Comparison of ENCODE assay signal across 11 cellular contexts in the genomic region with DNA sequence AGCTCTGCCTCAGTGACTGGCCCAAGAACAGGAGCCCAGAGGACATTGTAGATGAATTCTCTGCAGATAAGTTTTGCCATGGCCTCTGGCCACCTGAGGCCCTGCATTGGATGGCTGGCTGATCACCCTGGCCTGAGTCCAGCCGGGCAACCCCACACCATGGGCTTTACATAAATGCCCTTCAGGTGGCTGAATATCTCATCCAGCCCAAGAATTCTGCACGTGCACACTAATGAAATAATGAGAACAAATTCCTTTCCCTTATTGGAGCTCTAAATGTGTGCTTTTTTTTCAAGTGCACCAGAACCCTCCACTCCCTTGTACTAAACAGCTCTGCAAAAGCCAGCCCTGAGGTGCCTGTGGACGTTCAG.
DNase-seq lines count a peak whose midpoint lies in the region; ATAC-seq and TF ChIP-seq lines count a peak whose summit lies in the region.
"Had no signal": no experiment of that assay in that cellular context is flagged by ENCODE, and none has a peak within 500 bp of the region (broad histone marks: within the 10 kb centered on the region; RNA-seq: fewer than 3 reads in every experiment).

No MANE protein-coding gene starts in this region.

- H4K20me1 ChIP-seq in mammary epithelial cell (ENCODE audit: insufficient read depth, low read length), result no peaks in the 10 kb centered on the region

- H3K4me2 ChIP-seq in mammary epithelial cell (ENCODE audit: insufficient read depth, low read depth, low read length), result no peak overlapping the region

- H3K27ac Mint-ChIP-seq in MCF 10A (ENCODE audit: low read depth, unreplicated experiment) (peak overlapping the region; percentile 61), T-cell (peak overlapping the region; percentile 94 to 95), endothelial cell (ENCODE audit: unreplicated experiment) (peak overlapping the region; percentile 85)

- H3K4me3 ChIP-seq in mammary epithelial cell (replicated peaks in 1 of 3; ENCODE audit: insufficient read depth in 1 of 3, low read depth in 2 of 3, low read length in 3 of 3) (no peak overlapping the region), stomach (no peak overlapping the region), HAP-1 (no peak overlapping the region)

- H3K4me3 Mint-ChIP-seq in MCF 10A (ENCODE audit: unreplicated experiment) (no peak overlapping the region), T-cell (peak overlapping the region in 1 of 3 donors; percentile 63), endothelial cell (ENCODE audit: unreplicated experiment) (no peak overlapping the region)

- no peak for TF ChIP-seq CTCF in MCF 10A (IDR thresholded peaks at IDR 0.05; ENCODE audit: unreplicated experiment)
- TF ChIP-seq CTCF in mammary epithelial cell (conservative IDR thresholded peaks at IDR 0.05 in 1 of 2, IDR thresholded peaks at IDR 0.05 in 1 of 2; ENCODE audit: extremely low read depth in 1 of 2, insufficient read depth in 1 of 2, low read depth in 1 of 2, low read length in 2 of 2), result no peak
- TF ChIP-seq CTCF in endothelial cell (IDR thresholded peaks at IDR 0.05; ENCODE audit: unreplicated experiment), result no peak
- TF ChIP-seq CTCF in stomach (IDR thresholded peaks at IDR 0.05), result no peak

- no peak overlapping the region for H3K9ac ChIP-seq in mammary epithelial cell (ENCODE audit: insufficient read depth, low read length)

- in situ Hi-C loops in mammary epithelial cell (cut with MboI; ENCODE audit: low sequenced_read_pairs in 2 of 2), result no loop called here
- in situ Hi-C loops in HAP-1 (cut with MboI; ENCODE audit: low sequenced_read_pairs), result no loop called here

- intact Hi-C loops in MCF 10A (cut with micrococcal nuclease), result no loop called here
- intact Hi-C loops in mammary epithelial cell (cut with micrococcal nuclease), result loop anchor here (10.0 kb wide), 2 partner anchors 236 to 326 kb away; a partner anchor contains a TSS
- intact Hi-C loops in stomach (cut with DNase I; ENCODE audit: low total_unique reads), result no loop called here

- no peak for TF ChIP-seq EP300 in stomach (IDR thresholded peaks at IDR 0.05)

- no peaks in the 10 kb centered on the region for H3K9me3 Mint-ChIP-seq in MCF 10A (ENCODE audit: unreplicated experiment)
- no peaks in the 10 kb centered on the region for H3K9me3 Mint-ChIP-seq in T-cell
- no peaks in the 10 kb centered on the region for H3K9me3 Mint-ChIP-seq in endothelial cell (ENCODE audit: unreplicated experiment)

- H3K27me3 ChIP-seq in mammary epithelial cell (ENCODE audit: insufficient read depth, low read length) (no peaks in the 10 kb centered on the region), stomach (no peaks in the 10 kb centered on the region), HAP-1 (ENCODE audit: low read depth) (no peaks in the 10 kb centered on the region)

- no peaks in the 10 kb centered on the region for H3K27me3 Mint-ChIP-seq in MCF 10A (ENCODE audit: insufficient read depth, unreplicated experiment)
- no peaks in the 10 kb centered on the region for H3K27me3 Mint-ChIP-seq in T-cell
- peaks cover 8% of the 10 kb centered on the region for H3K27me3 Mint-ChIP-seq in endothelial cell (ENCODE audit: unreplicated experiment)

- DNase-seq in MCF 10A (ENCODE audit: unreplicated experiment) (no peak), mammary epithelial cell (no peak), T-cell (no peak), endothelial cell (ENCODE audit: low spot score) (no peak), stomach (no peak), NCI-H69 (lab: John Stamatoyannopoulos, UW) (no peak), HAP-1 (ENCODE audit: low spot score in 2 of 2) (no peak)
- DNase-seq: activated T-cell treated with anti-CD3 and anti-CD28 coated beads, Interleukin-2, amount 50 U/mL, for 48 hours; caudate nucleus; NCI-H510A had no signal

- H3K27ac ChIP-seq in mammary epithelial cell (ENCODE audit: insufficient read depth, low read depth, low read length) (no peak overlapping the region), stomach (peak overlapping the region in 4 of 5 donors; percentile 58 to 82 (median 79))

- H3K36me3 Mint-ChIP-seq in MCF 10A (ENCODE audit: insufficient read depth, unreplicated experiment) (peaks cover 72% of the 10 kb centered on the region), T-cell (peaks cover 59% of the 10 kb centered on the region), endothelial cell (ENCODE audit: low read depth, unreplicated experiment) (peaks cover 61% of the 10 kb centered on the region)

- peaks cover 25% of the 10 kb centered on the region for H3K4me1 ChIP-seq in mammary epithelial cell (ENCODE audit: insufficient read depth, low read length)
- peaks cover 32 to 63% (median 48%) of the 10 kb centered on the region in 4 donors for H3K4me1 ChIP-seq in stomach
- no peaks in the 10 kb centered on the region for H3K4me1 ChIP-seq in HAP-1

- BruUV-seq in MCF 10A (replicated peaks; lab: Mats Ljungman, UMichigan), result no TSS peak
- no TSS peak for BruUV-seq in mammary epithelial cell (replicated peaks; lab: Mats Ljungman, UMichigan)

- H3K36me3 ChIP-seq in mammary epithelial cell (ENCODE audit: insufficient read depth, low read length) (peaks cover 8% of the 10 kb centered on the region), stomach (peaks cover 25 to 72% (median 64%) of the 10 kb centered on the region in 4 donors), HAP-1 (replicated peaks) (no peaks in the 10 kb centered on the region; the same call in 1 of the 2 replicates)

- H3K9me3 ChIP-seq in mammary epithelial cell (replicated peaks; ENCODE audit: insufficient read depth, low read length), result no peaks in the 10 kb centered on the region
- no peaks in the 10 kb centered on the region for H3K9me3 ChIP-seq in stomach
- H3K9me3 ChIP-seq in HAP-1, result no peaks in the 10 kb centered on the region

- TF ChIP-seq POLR2A in stomach (IDR thresholded peaks at IDR 0.05), result no peak

- POLR2A ChIA-PET in MCF 10A (lab: Yijun Ruan, JAX), result interaction anchor here (0.6 to 1.7 kb wide), 3 partner anchors 8 to 641 kb away, joined by 3 to 4 read pairs (median 3); no protein-coding TSS in a partner anchor
- POLR2A ChIA-PET in T-cell (lab: Charles Lee), result interaction anchor here in 1 of 2 donors (0.6 kb wide), 1 partner anchor 44 kb away, joined by 14 read pairs; no protein-coding TSS in a partner anchor

- dilution Hi-C loops in mammary epithelial cell (cut with HindIII; ENCODE audit: low sequenced_read_pairs), result no loop called here

- H3K4me1 Mint-ChIP-seq in MCF 10A (ENCODE audit: insufficient read depth, unreplicated experiment) (peaks cover 4% of the 10 kb centered on the region), T-cell (peaks cover 53 to 65% (median 57%) of the 10 kb centered on the region in 3 donors), endothelial cell (ENCODE audit: unreplicated experiment) (peaks cover 44% of the 10 kb centered on the region)

- no peaks in the 10 kb centered on the region for H3K79me2 ChIP-seq in mammary epithelial cell (ENCODE audit: insufficient read depth, low read length)

- CTCF ChIA-PET in MCF 10A (lab: Yijun Ruan, JAX), result interaction anchor here (1.1 kb wide), 1 partner anchor 8 kb away, joined by 3 read pairs; no protein-coding TSS in a partner anchor
- CTCF ChIA-PET in mammary epithelial cell (lab: Charles Lee; ENCODE audit: low non-redundant PET), result interaction anchor here (0.5 kb wide), 1 partner anchor 144 kb away, joined by 3 read pairs; no protein-coding TSS in a partner anchor
- CTCF ChIA-PET in T-cell (lab: Charles Lee), result interaction anchor here in 1 of 2 donors (0.6 kb wide), 1 partner anchor 168 kb away, joined by 6 read pairs; no protein-coding TSS in a partner anchor

- no peak for ATAC-seq in T-cell (replicated peaks in 1 of 4)
- no peak for ATAC-seq in HG02798 (IDR thresholded peaks at IDR 0.05; ENCODE audit: poor library complexity, unreplicated experiment)

- 66% methylated on average over 3 of the region's 3 CpGs for WGBS in mammary epithelial cell (ENCODE audit: low coverage, missing lambda C conversion rate)
- WGBS in stomach, 5 donors, result 44 to 71% (median 59%) methylated on average over 3 of the region's 3 CpGs

- H2AFZ ChIP-seq in mammary epithelial cell (ENCODE audit: low read depth, low read length), result no peak overlapping the region
